10 cellular contexts compared by ENCODE assay signal in the genomic region with DNA sequence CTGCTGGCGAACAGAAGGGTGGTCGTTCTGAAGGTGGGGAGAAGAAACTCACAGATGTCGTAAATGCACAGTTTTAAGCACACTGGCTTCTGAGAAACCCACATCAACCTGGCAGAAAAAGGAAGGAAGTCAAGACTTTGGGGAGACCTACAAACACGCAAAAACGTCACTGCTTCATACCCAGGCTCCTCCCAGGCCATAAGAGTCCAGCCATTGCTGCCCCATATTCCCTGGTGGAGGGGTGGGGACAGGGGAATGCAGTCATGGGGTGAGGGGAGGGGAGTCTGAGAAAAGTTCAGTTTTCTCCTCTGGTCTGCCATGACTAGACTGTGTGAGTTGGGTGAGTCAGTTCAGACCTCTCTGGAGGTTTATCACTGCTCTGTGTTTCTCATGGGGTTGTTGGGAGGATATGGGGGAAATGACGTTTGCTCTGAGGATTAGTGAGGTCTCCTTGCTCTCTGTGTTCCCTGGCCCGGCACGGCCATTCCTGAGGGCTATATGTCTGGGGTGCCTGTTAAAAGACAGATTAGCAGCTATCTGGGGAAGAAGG.
DNase-seq lines count a peak whose midpoint lies in the region; ATAC-seq and TF ChIP-seq lines count a peak whose summit lies in the region.
"Had no signal": no experiment of that assay in that cellular context is flagged by ENCODE, and none has a peak within 500 bp of the region (broad histone marks: within the 10 kb centered on the region; RNA-seq: fewer than 3 reads in every experiment).

No MANE protein-coding gene starts in this region.

- peaks cover 15 to 28% (median 23%) of the 10 kb centered on the region in 3 donors for H3K4me1 Mint-ChIP-seq in CD8-positive, alpha-beta memory T cell
- peaks cover 29% of the 10 kb centered on the region for H3K4me1 Mint-ChIP-seq in activated naive CD8-positive, alpha-beta T cell treated with anti-CD3 and anti-CD28 coated beads for 36 hours
- H3K4me1 Mint-ChIP-seq in mesothelial cell of epicardium, result peaks cover 24% of the 10 kb centered on the region

- peak overlapping the region in 3 of 7 donors; percentile 19 to 62 (median 50) for H3K4me3 Mint-ChIP-seq in CD8-positive, alpha-beta memory T cell
- H3K4me3 Mint-ChIP-seq in activated naive CD8-positive, alpha-beta T cell treated with anti-CD3 and anti-CD28 coated beads for 36 hours, result peak overlapping the region; percentile 25
- no peak overlapping the region for H3K4me3 Mint-ChIP-seq in mesothelial cell of epicardium

- TF ChIP-seq EP300 in transverse colon (IDR thresholded peaks at IDR 0.05; ENCODE audit: low read depth), result no peak

- in situ Hi-C loops in GM13977 (cut with MboI; ENCODE audit: low pct_unique_long_range_greater_than_20kb, low sequenced_read_pairs, unreplicated experiment) (no loop called here), transverse colon (cut with MboI; ENCODE audit: low pct_ligation_motif_present in 1 of 4, low pct_unique_long_range_greater_than_20kb in 1 of 4, low sequenced_read_pairs in 3 of 4) (no loop called here)

- peaks cover 1 to 3% of the 10 kb centered on the region in 2 donors for H3K27me3 Mint-ChIP-seq in CD8-positive, alpha-beta memory T cell
- no peaks in the 10 kb centered on the region for H3K27me3 Mint-ChIP-seq in activated naive CD8-positive, alpha-beta T cell treated with anti-CD3 and anti-CD28 coated beads for 36 hours
- no peaks in the 10 kb centered on the region for H3K27me3 Mint-ChIP-seq in mesothelial cell of epicardium (ENCODE audit: low read depth)

- no peak overlapping the region for H3K27ac ChIP-seq in CD8-positive, alpha-beta memory T cell (ENCODE audit: low read depth, low read length)
- H3K27ac ChIP-seq in transverse colon, result no peak overlapping the region

- TF ChIP-seq POLR2A in transverse colon (IDR thresholded peaks at IDR 0.05), result no peak

- TF ChIP-seq CTCF in mesothelial cell of epicardium (IDR thresholded peaks at IDR 0.05; ENCODE audit: unreplicated experiment) (no peak), GM13977 (IDR thresholded peaks at IDR 0.05; ENCODE audit: extremely low read depth, insufficient read depth, missing control alignments) (no peak), transverse colon (IDR thresholded peaks at IDR 0.05) (no peak)

- H3K27ac Mint-ChIP-seq in CD8-positive, alpha-beta memory T cell, result peak overlapping the region in 5 of 8 donors; percentile 17 to 92 (median 89)
- peak overlapping the region; percentile 63 for H3K27ac Mint-ChIP-seq in activated naive CD8-positive, alpha-beta T cell treated with anti-CD3 and anti-CD28 coated beads for 36 hours
- peak overlapping the region; percentile 96 for H3K27ac Mint-ChIP-seq in mesothelial cell of epicardium

- POLR2A ChIA-PET in CD8-positive, alpha-beta memory T cell (lab: Charles Lee), result no interaction called here

- DNase-seq in CD8-positive, alpha-beta memory T cell, result peak in 2 of 5 donors; percentile 1 to 31
- DNase-seq in HT1080 (ENCODE audit: low read depth) (peak; percentile 80), mesothelial cell of epicardium (ENCODE audit: low spot score in 2 of 2, unreplicated experiment in 2 of 2) (no peak), GM13977 (ENCODE audit: low spot score) (no peak), DMS79 (lab: John Stamatoyannopoulos, UW) (no peak), transverse colon (no peak)
- peak; percentile 11 for DNase-seq in activated naive CD8-positive, alpha-beta T cell treated with anti-CD3 and anti-CD28 coated beads for 36 hours
- DNase-seq: activated CD4-positive, CD25-positive, alpha-beta regulatory T cell treated with anti-CD3 and anti-CD28 coated beads, Interleukin-2, amount 50 U/mL, for 72 hours; NCI-H748 treated with DMSO at 0.1 percent for 48 hours had no signal

- H3K4me1 ChIP-seq in CD8-positive, alpha-beta memory T cell (ENCODE audit: insufficient read depth, low read length), result peaks cover 6% of the 10 kb centered on the region
- H3K4me1 ChIP-seq in transverse colon, result peaks cover 0 to 3% (median 0%) of the 10 kb centered on the region in 4 donors

- no peaks in the 10 kb centered on the region for H3K36me3 ChIP-seq in CD8-positive, alpha-beta memory T cell (ENCODE audit: insufficient read depth, low read length)
- H3K36me3 ChIP-seq in transverse colon, result no peaks in the 10 kb centered on the region

- ATAC-seq in HG02840 (IDR thresholded peaks at IDR 0.05; ENCODE audit: low FRiP score, unreplicated experiment), result no peak

- no peaks in the 10 kb centered on the region for H3K9me3 ChIP-seq in CD8-positive, alpha-beta memory T cell (ENCODE audit: low read length)
- H3K9me3 ChIP-seq in transverse colon, result no peaks in the 10 kb centered on the region

- WGBS in transverse colon (ENCODE audit: low coverage in 1 of 2), 2 donors, result 57 to 66% methylated on average over 7 to 8 of the region's 8 CpGs

- intact Hi-C loops in transverse colon (cut with DNase I; ENCODE audit: low total_unique reads), result no loop called here

- H3K4me3 ChIP-seq in CD8-positive, alpha-beta memory T cell (ENCODE audit: low read length), result no peak overlapping the region
- H3K4me3 ChIP-seq in transverse colon, result no peak overlapping the region

- H3K9me3 Mint-ChIP-seq in CD8-positive, alpha-beta memory T cell, result no peaks in the 10 kb centered on the region
- H3K9me3 Mint-ChIP-seq in activated naive CD8-positive, alpha-beta T cell treated with anti-CD3 and anti-CD28 coated beads for 36 hours, result peaks cover 3% of the 10 kb centered on the region
- H3K9me3 Mint-ChIP-seq in mesothelial cell of epicardium, result peaks cover 10% of the 10 kb centered on the region

- no peaks in the 10 kb centered on the region for H3K27me3 ChIP-seq in CD8-positive, alpha-beta memory T cell (ENCODE audit: insufficient read depth, low read length, poor library complexity, severe bottlenecking)
- no peaks in the 10 kb centered on the region for H3K27me3 ChIP-seq in transverse colon

- no peaks in the 10 kb centered on the region for H3K36me3 Mint-ChIP-seq in CD8-positive, alpha-beta memory T cell
- H3K36me3 Mint-ChIP-seq in activated naive CD8-positive, alpha-beta T cell treated with anti-CD3 and anti-CD28 coated beads for 36 hours, result peaks cover 8% of the 10 kb centered on the region
- H3K36me3 Mint-ChIP-seq in mesothelial cell of epicardium, result no peaks in the 10 kb centered on the region

- CTCF ChIA-PET in CD8-positive, alpha-beta memory T cell (lab: Charles Lee), result no interaction called here

Comparison
In these comparisons a context has a peak if more than half of its experiments do, and no peak if none do; other contexts are left out.
1. DNase-seq: peak in HT1080 (single experiment) and activated naive CD8-positive, alpha-beta T cell treated with anti-CD3 and anti-CD28 coated beads for 36 hours (single experiment); none in mesothelial cell of epicardium (0 of 2), GM13977 (single experiment), DMS79 (single experiment) and transverse colon (single experiment).
2. Peak in every context shown above with its lines, with median percentiles within 50 percentile points of each other: H3K27ac Mint-ChIP-seq.